Comparison of ENCODE assay signal across 20 cellular contexts in genomic region chr10:54758791-54759190, GRCh38. TPM values are rescaled to one million over a fixed set of nuclear protein-coding genes. Genes with fewer than 3 reads are reported as not detected.
"Had no signal": no experiment of that assay in that cellular context is flagged by ENCODE, and none has a peak within 500 bp of the region (broad histone marks: within the 10 kb centered on the region; RNA-seq: fewer than 3 reads in every experiment).

No MANE protein-coding gene starts in this region.

- H3K36me3 Mint-ChIP-seq: activated naive CD8-positive, alpha-beta T cell treated with anti-CD3 and anti-CD28 coated beads, Interleukin-2, amount 10 ng/mL, durations not matched to agents 7 days and 5 days; naive B cell had no signal

- H3K9me3 ChIP-seq: neutrophil, stomach, thoracic aorta, upper lobe of right lung had no signal

- ATAC-seq: left lobe of liver, upper lobe of right lung had no signal

- DNase-seq: activated CD4-positive, alpha-beta T cell treated with anti-CD3 and anti-CD28 coated beads, Interleukin-2, amount 10 ng/mL, durations not matched to agents 7 days and 5 days; activated CD8-positive, alpha-beta memory T cell treated with anti-CD3 and anti-CD28 coated beads for 24 hours; activated naive CD8-positive, alpha-beta T cell treated with anti-CD3 and anti-CD28 coated beads, Interleukin-2, amount 10 ng/mL, durations not matched to agents 7 days and 5 days; brain microvascular endothelial cell; cerebellar nuclear complex; effector memory CD4-positive, alpha-beta T cell; foreskin melanocyte; naive B cell; stimulated activated CD4-positive, alpha-beta T cell treated with anti-CD3 and anti-CD28 coated beads, Interleukin-1b, Interleukin-23, amount 100 ng/mL, for 48 hours; stomach; upper lobe of right lung had no signal

- H3K27ac ChIP-seq: brain microvascular endothelial cell, epithelial cell of prostate, neutrophil, stomach, thoracic aorta, upper lobe of right lung had no signal

- H3K4me1 ChIP-seq: stomach, upper lobe of right lung had no signal

- H3K9me3 Mint-ChIP-seq: activated CD4-positive, alpha-beta T cell treated with anti-CD3 and anti-CD28 coated beads, Interleukin-2, amount 10 ng/mL, durations not matched to agents 7 days and 5 days; activated T-helper 1 cell treated with anti-CD3 and anti-CD28 coated beads, Interleukin-12 subunit alpha, Interleukin-12 subunit beta, Interleukin-2, Interleukin-4 antibody, amounts not matched to agents 30 ng/mL and 10 ng/mL and 1 ng/mL, durations not matched to agents 14 hours and 24 hours and 36 hours; dendritic cell treated with granulocyte-macrophage colony-stimulating factor and Interleukin-4, amounts not matched to agents 40 ng/mL and 50 ng/mL, for 4 days had no signal

- H3K36me3 ChIP-seq: brain microvascular endothelial cell, neutrophil, stomach, thoracic aorta, upper lobe of right lung had no signal

- H3K27me3 ChIP-seq: brain microvascular endothelial cell, neutrophil, stomach, upper lobe of right lung had no signal

- H3K27ac Mint-ChIP-seq: activated CD4-positive, alpha-beta T cell treated with anti-CD3 and anti-CD28 coated beads, Interleukin-2, amount 10 ng/mL, durations not matched to agents 7 days and 5 days; activated naive CD8-positive, alpha-beta T cell treated with anti-CD3 and anti-CD28 coated beads, Interleukin-2, amount 10 ng/mL, durations not matched to agents 7 days and 5 days; activated T-helper 1 cell treated with anti-CD3 and anti-CD28 coated beads, Interleukin-12 subunit alpha, Interleukin-12 subunit beta, Interleukin-2, Interleukin-4 antibody, amounts not matched to agents 30 ng/mL and 10 ng/mL and 1 ng/mL, durations not matched to agents 14 hours and 24 hours and 36 hours; dendritic cell treated with granulocyte-macrophage colony-stimulating factor and Interleukin-4, amounts not matched to agents 40 ng/mL and 50 ng/mL, for 4 days; naive B cell; T-helper 1 cell treated with Interleukin-12 subunit alpha and Interleukin-12 subunit beta and Interleukin-4 antibody, amounts not matched to agents 30 μg/mL and 1 μg/mL, for 36 hours had no signal

- H3K4me3 ChIP-seq: stomach, thoracic aorta, upper lobe of right lung had no signal

RNA-seq across cellular contexts. Expression of gene PCDH15, which starts 42.2 kb away (rescaled TPM):
- total RNA-seq: activated CD4-positive, alpha-beta T cell treated with anti-CD3 and anti-CD28 coated beads, Interleukin-2, amount 10 ng/mL, durations not matched to agents 7 days and 5 days; activated naive CD8-positive, alpha-beta T cell treated with anti-CD3 and anti-CD28 coated beads, Interleukin-2, amount 10 ng/mL, durations not matched to agents 7 days and 5 days; activated T-helper 1 cell treated with anti-CD3 and anti-CD28 coated beads, Interleukin-12 subunit alpha, Interleukin-12 subunit beta, Interleukin-2, Interleukin-4 antibody, amounts not matched to agents 30 ng/mL and 10 ng/mL and 1 ng/mL, durations not matched to agents 14 hours and 24 hours and 36 hours; left lobe of liver; renal cortical epithelial cell had no signal
- polyA plus RNA-seq: fibroblast of lung, stomach had no signal
